Comparison of ENCODE assay signal across 1 cellular context in genomic region chr9:3088166-3088702, GRCh38.
TF ChIP-seq lines count a peak whose summit lies in the region.

No MANE protein-coding gene starts in this region.

TF ChIP-seq in K562, 482 proteins besides CTCF, POLR2A, EP300 and RAD21 (continued from another document):
- TF ChIP-seq SUPT5H (IDR thresholded peaks at IDR 0.05), result no peak
- no peak for TF ChIP-seq ARHGAP35 (IDR thresholded peaks at IDR 0.05; ENCODE audit: partially characterized antibody)
TF ChIP-seq in K562: peak in this region for 0.
